ENCODE assay signal across 1 cellular context in genomic region chr11:102807921-102808320, GRCh38.
A peak's percentile ranks its signal among the peaks of the same experiment; 100 is the strongest.
TF ChIP-seq lines count a peak whose summit lies in the region.

No MANE protein-coding gene starts in this region.

TF ChIP-seq in HCT116, 20 proteins besides CTCF, POLR2A, EP300 and RAD21 (continued from another document):
- no peak for TF ChIP-seq REST (IDR thresholded peaks at IDR 0.05; ENCODE audit: low read depth)
- no peak for TF ChIP-seq TCF7L2 (IDR thresholded peaks at IDR 0.05; ENCODE audit: borderline replicate concordance, extremely low read depth, insufficient read depth, insufficient read length)
- 0 out of 2 replicates have a peak, but pooled peaks have one; percentile 33 for TF ChIP-seq CBX3 (IDR thresholded peaks at IDR 0.05; ENCODE audit: low read depth)
- TF ChIP-seq ZBTB33 (IDR thresholded peaks at IDR 0.05; ENCODE audit: extremely low read depth, insufficient replicate concordance, low read length), result no peak
- no peak for TF ChIP-seq FOSL1 (IDR thresholded peaks at IDR 0.05; ENCODE audit: low read depth)
- TF ChIP-seq CEBPB (IDR thresholded peaks at IDR 0.05; ENCODE audit: low read depth), result no peak
TF ChIP-seq in HCT116: peak in this region for 1.
